7 cellular contexts compared by ENCODE assay signal in genomic region chr10:79726620-79727019, GRCh38. TPM values are rescaled to one million over a fixed set of nuclear protein-coding genes. Genes with fewer than 3 reads are reported as not detected.
DNase-seq lines count a peak whose midpoint lies in the region; ATAC-seq and TF ChIP-seq lines count a peak whose summit lies in the region.
"Not testable (repeated sequence)": the region's sequence is repeated elsewhere in the genome, so short reads cannot be mapped to it uniquely, and the experiment has no call there.

No MANE protein-coding gene starts in this region.

- not testable (repeated sequence) for H3K4me1 Mint-ChIP-seq in MCF 10A (ENCODE audit: insufficient read depth, unreplicated experiment)

- H3K4me2 ChIP-seq in mesenchymal stem cell (ENCODE audit: low read length, poor library complexity, severe bottlenecking), result not testable (repeated sequence)

- H3K18ac ChIP-seq in mesenchymal stem cell (ENCODE audit: low read depth in 1 of 2, low read length in 2 of 2), result not testable (repeated sequence)

- intact Hi-C loops in MCF 10A (cut with micrococcal nuclease), result not testable (repeated sequence)

- peak; percentile 62 for ATAC-seq in GM18868 (IDR thresholded peaks at IDR 0.05; ENCODE audit: unreplicated experiment)

- TF ChIP-seq CTCF in LNCaP clone FGC (IDR thresholded peaks at IDR 0.05; ENCODE audit: control insufficient read depth, extremely low read depth, insufficient read depth); MCF 10A (IDR thresholded peaks at IDR 0.05; ENCODE audit: unreplicated experiment); epithelial cell of esophagus (IDR thresholded peaks at IDR 0.05; ENCODE audit: insufficient read depth, low read depth, low read length, missing control alignments); fibroblast of villous mesenchyme (IDR thresholded peaks at IDR 0.05; ENCODE audit: insufficient read depth, low read depth, low read length): not testable (repeated sequence)

- H3K79me1 ChIP-seq in mesenchymal stem cell (replicated peaks; ENCODE audit: low read length, poor library complexity, severe bottlenecking), result not testable (repeated sequence)

- H3K27ac ChIP-seq in mesenchymal stem cell (ENCODE audit: low read length, poor library complexity, severe bottlenecking), result not testable (repeated sequence)

- no CpG with 5 or more reads among the region's 1 CpG for WGBS in mesenchymal stem cell

- H3K9ac ChIP-seq in mesenchymal stem cell (ENCODE audit: low read length), result not testable (repeated sequence)

- H3K4me3 ChIP-seq in LNCaP clone FGC (ENCODE audit: low read depth, low read length); epithelial cell of esophagus (ENCODE audit: low read length); fibroblast of villous mesenchyme (ENCODE audit: low read depth, low read length); mesenchymal stem cell (ENCODE audit: insufficient read depth in 1 of 2, low read depth in 1 of 2, low read length in 2 of 2): not testable (repeated sequence)

- not testable (repeated sequence) for H3K27ac Mint-ChIP-seq in MCF 10A (ENCODE audit: low read depth, unreplicated experiment)

- not testable (repeated sequence) for BruUV-seq in MCF 10A (replicated peaks; lab: Mats Ljungman, UMichigan)

- H3K4me3 Mint-ChIP-seq in MCF 10A (ENCODE audit: unreplicated experiment), result not testable (repeated sequence)

- H2AK5ac ChIP-seq in mesenchymal stem cell (ENCODE audit: low read length, severe bottlenecking), result not testable (repeated sequence)

- H2BK15ac ChIP-seq in mesenchymal stem cell (ENCODE audit: low read depth, poor library complexity, severe bottlenecking), result not testable (repeated sequence)

- not testable (repeated sequence) for H3K36me3 Mint-ChIP-seq in MCF 10A (ENCODE audit: insufficient read depth, unreplicated experiment)

- not testable (repeated sequence) for H4K8ac ChIP-seq in mesenchymal stem cell (ENCODE audit: low read length)

- H3K14ac ChIP-seq in mesenchymal stem cell (ENCODE audit: low read length in 2 of 2), result not testable (repeated sequence)

- not testable (repeated sequence) for H3K23ac ChIP-seq in mesenchymal stem cell (ENCODE audit: low read length in 2 of 2)

- CTCF ChIA-PET in MCF 10A (lab: Yijun Ruan, JAX), result not testable (repeated sequence)

- not testable (repeated sequence) for H4K91ac ChIP-seq in mesenchymal stem cell (ENCODE audit: low read length)

- not testable (repeated sequence) for H3K9me3 Mint-ChIP-seq in MCF 10A (ENCODE audit: unreplicated experiment)

- not testable (repeated sequence) for H3K9me3 ChIP-seq in mesenchymal stem cell (ENCODE audit: control insufficient read depth, low read length)

- not testable (repeated sequence) for H3K27me3 ChIP-seq in mesenchymal stem cell (ENCODE audit: control insufficient read depth in 1 of 2, insufficient read depth in 1 of 2, low read length in 2 of 2)

- not testable (repeated sequence) for H3K4me1 ChIP-seq in mesenchymal stem cell (ENCODE audit: control insufficient read depth, insufficient read depth, low read depth, low read length)

- H3K27me3 Mint-ChIP-seq in MCF 10A (ENCODE audit: insufficient read depth, unreplicated experiment), result not testable (repeated sequence)

- not testable (repeated sequence) for H2BK12ac ChIP-seq in mesenchymal stem cell (ENCODE audit: low read length in 2 of 2)

- not testable (repeated sequence) for H3K36me3 ChIP-seq in mesenchymal stem cell (ENCODE audit: control insufficient read depth in 1 of 2, insufficient read depth in 2 of 2, low read depth in 1 of 2, low read length in 2 of 2)

- peak; percentile 91 for DNase-seq in LNCaP clone FGC (ENCODE audit: low read depth)
- peak; percentile 24 for DNase-seq in NCI-H774 (lab: John Stamatoyannopoulos, UW)
- DNase-seq in MCF 10A (ENCODE audit: unreplicated experiment), result peak; percentile 45
- peak; percentile 77 for DNase-seq in epithelial cell of esophagus (ENCODE audit: low read depth)
- DNase-seq in fibroblast of villous mesenchyme (ENCODE audit: low read depth), result peak; percentile 6
- peak; percentile 2 for DNase-seq in mesenchymal stem cell

- POLR2A ChIA-PET in MCF 10A (lab: Yijun Ruan, JAX), result not testable (repeated sequence)

- H3K4ac ChIP-seq in mesenchymal stem cell (ENCODE audit: low read depth in 1 of 2, low read length in 2 of 2), result not testable (repeated sequence)

- H2BK120ac ChIP-seq in mesenchymal stem cell (ENCODE audit: low read depth, low read length), result not testable (repeated sequence)

- H2AFZ ChIP-seq in mesenchymal stem cell (ENCODE audit: low read depth, low read length), result not testable (repeated sequence)

- not testable (repeated sequence) for H2BK5ac ChIP-seq in mesenchymal stem cell (ENCODE audit: low read depth, low read length, poor library complexity, severe bottlenecking)

RNA-seq across cellular contexts. Expression of gene NUTM2B, which starts 23.6 kb away (rescaled TPM):
- 0.49 and 0.88 TPM in 2 replicates for total RNA-seq in MCF 10A (2022)
- total RNA-seq in fibroblast of villous mesenchyme, result 0.32 and 0.43 TPM in 2 replicates
- 0.19 TPM for polyA plus RNA-seq in mesenchymal stem cell (2013, experiment 1 of 2)
- polyA plus RNA-seq in mesenchymal stem cell (2013, experiment 2 of 2), result 0.21 TPM

Comparison
In these comparisons a context has a peak if more than half of its experiments do, and no peak if none do; other contexts are left out.
1. DNase-seq: peak in every context shown above with its lines; median percentile 91 in LNCaP clone FGC; 77 in epithelial cell of esophagus; 45 in MCF 10A; 24 in NCI-H774; 6 in fibroblast of villous mesenchyme; 2 in mesenchymal stem cell.